Comparison of ENCODE assay signal across 6 cellular contexts in genomic region chr19:54137913-54138776, GRCh38. TPM values are rescaled to one million over a fixed set of nuclear protein-coding genes. Genes with fewer than 3 reads are reported as not detected.
DNase-seq lines count a peak whose midpoint lies in the region; ATAC-seq and TF ChIP-seq lines count a peak whose summit lies in the region.

No MANE protein-coding gene starts in this region.

- no peak for TF ChIP-seq POLR2A in esophagus squamous epithelium (IDR thresholded peaks at IDR 0.05)

- H3K27ac ChIP-seq in CD4-positive, alpha-beta T cell (ENCODE audit: low read depth, low read length) = peak overlapping the region; percentile 92
- H3K27ac ChIP-seq in SK-N-MC (peak overlapping the region; percentile 91), esophagus squamous epithelium (peak overlapping the region; percentile 94 to 96 (median 95))

- H3K4me3 Mint-ChIP-seq in CD4-positive, alpha-beta T cell = peak overlapping the region; percentile 92

- peaks cover 48% of the 10 kb centered on the region for H3K4me1 Mint-ChIP-seq in CD4-positive, alpha-beta T cell (ENCODE audit: low read depth)

- H3K27me3 Mint-ChIP-seq in CD4-positive, alpha-beta T cell = no peaks in the 10 kb centered on the region

- H3K27ac Mint-ChIP-seq in CD4-positive, alpha-beta T cell = peak overlapping the region; percentile 79

- peaks cover 34% of the 10 kb centered on the region; the same call in 1 of the 2 replicates for H3K36me3 ChIP-seq in SK-N-MC (ENCODE audit: insufficient read depth, low read length)
- peaks cover 2 to 39% (median 5%) of the 10 kb centered on the region in 3 donors for H3K36me3 ChIP-seq in esophagus squamous epithelium

- H3K4me3 ChIP-seq in SK-N-MC (peak overlapping the region; percentile 89), esophagus squamous epithelium (peak overlapping the region; percentile 88 to 100 (median 96))

- TF ChIP-seq CTCF in CD4-positive, alpha-beta T cell (IDR thresholded peaks at IDR 0.05) = no peak
- peak in 1 of 6 experiments; percentile 25 for TF ChIP-seq CTCF in esophagus squamous epithelium (IDR thresholded peaks at IDR 0.05)

- WGBS in esophagus squamous epithelium, 2 donors = 0% methylated on average over 4 to 5 of the region's 90 CpGs

- H3K27me3 ChIP-seq in CD4-positive, alpha-beta T cell (ENCODE audit: control insufficient read depth, insufficient read depth, low read length) = no peaks in the 10 kb centered on the region
- no peaks in the 10 kb centered on the region for H3K27me3 ChIP-seq in esophagus squamous epithelium

- DNase-seq in CD4-positive, alpha-beta T cell = peak in 3 of 10 experiments; percentile 25 to 44 (median 39)
- no peak for DNase-seq in SK-N-MC (ENCODE audit: low read depth, low spot score)
- DNase-seq in esophagus squamous epithelium (lab: John Stamatoyannopoulos, UW) = no peak
- peak; percentile 13 to 25 for DNase-seq in stimulated activated CD8-positive, alpha-beta memory T cell treated with anti-CD3 and anti-CD28 coated beads, Interleukin-15, amount 100 ng/mL, for 48 hours (ENCODE audit: low read depth in 2 of 2)
- DNase-seq in NCI-H2107 treated with DMSO at 0.1 percent for 48 hours (lab: John Stamatoyannopoulos, UW; ENCODE audit: unreplicated experiment) = no peak

- no peaks in the 10 kb centered on the region for H3K9me3 Mint-ChIP-seq in CD4-positive, alpha-beta T cell

- CTCF ChIA-PET in CD4-positive, alpha-beta T cell (lab: Charles Lee) = interaction anchor here (1.0 to 3.0 kb wide), 3 partner anchors 21 to 51 kb away, joined by 4 to 15 read pairs (median 5); partner anchors contain the start of genes LENG1 and MBOAT7

- no peak for ATAC-seq in CD4-positive, alpha-beta T cell (ENCODE audit: poor library complexity)
- ATAC-seq in GM18868 (IDR thresholded peaks at IDR 0.05; ENCODE audit: unreplicated experiment) = no peak

- H3K36me3 Mint-ChIP-seq in CD4-positive, alpha-beta T cell (ENCODE audit: low read depth) = peaks cover 32% of the 10 kb centered on the region

- peak overlapping the region; percentile 98 for H3K9ac ChIP-seq in SK-N-MC (ENCODE audit: insufficient read length)

- intact Hi-C loops in CD4-positive, alpha-beta T cell (cut with DNase I, micrococcal nuclease) = loop anchor here (1.0 to 5.0 kb wide), 4 partner anchors 21 to 52 kb away; partner anchors contain the start of genes LENG1 (in 1 of the 2), NDUFA3 (in 1 of the 2), OSCAR (in 1 of the 2) and PRPF31 (in 1 of the 2)
- intact Hi-C loops in esophagus squamous epithelium (cut with DNase I) = no loop called here

- no peaks in the 10 kb centered on the region for H3K9me3 ChIP-seq in CD4-positive, alpha-beta T cell (ENCODE audit: control insufficient read depth, low read length)
- H3K9me3 ChIP-seq in SK-N-MC (ENCODE audit: low read depth, low read length) (no peaks in the 10 kb centered on the region), esophagus squamous epithelium (no peaks in the 10 kb centered on the region)

- H3K4me1 ChIP-seq in esophagus squamous epithelium = peaks cover 30 to 67% (median 36%) of the 10 kb centered on the region in 3 donors

- POLR2A ChIA-PET in CD4-positive, alpha-beta T cell (lab: Charles Lee) = interaction anchor here (0.8 to 6.0 kb wide), 14 partner anchors 9 to 1516 kb away, joined by 3 to 151 read pairs (median 10); partner anchors contain the start of genes LENG1, LENG8, MBOAT7 and MYADM

RNA-seq across cellular contexts. Expression of gene CNOT3, which starts 0.6 kb away (rescaled TPM):
- total RNA-seq in CD4-positive, alpha-beta T cell = 10 to 100 TPM; 26.7 to 28.7 TPM
- 10 to 100 TPM; 18.0 to 27.9 (median 18.7) TPM for total RNA-seq in esophagus squamous epithelium

RNA-seq across cellular contexts. Expression of gene LENG1, which starts 21.4 kb away (rescaled TPM):
- 10 to 100 TPM; 14.4 to 16.0 TPM for total RNA-seq in CD4-positive, alpha-beta T cell
- 1 to 10 TPM; 1.7 to 4.7 (median 4.3) TPM for total RNA-seq in esophagus squamous epithelium

RNA-seq across cellular contexts. Expression of gene PRPF31, which starts 22.6 kb away (rescaled TPM):
- total RNA-seq in CD4-positive, alpha-beta T cell = 10 to 100 TPM; 52.9 to 55.9 TPM
- total RNA-seq in esophagus squamous epithelium = 10 to 100 TPM; 41.8 to 49.2 (median 43.2) TPM

RNA-seq across cellular contexts. Expression of gene TFPT, which starts 22.7 kb away (rescaled TPM):
- 10 to 100 TPM; 10.1 to 11.2 TPM for total RNA-seq in CD4-positive, alpha-beta T cell
- total RNA-seq in esophagus squamous epithelium = 1 to 10 TPM; 6.1 to 9.0 (median 7.4) TPM

RNA-seq across cellular contexts. Expression of gene TMC4, which starts 34.8 kb away (rescaled TPM):
- 1 to 10 TPM in 1 of 2 experiments, under 1 TPM in 1; 0.84 to 1.5 TPM for total RNA-seq in CD4-positive, alpha-beta T cell
- 10 to 100 TPM in 3 of 4 donors, 1 to 10 TPM in 1; 4.0 to 45.6 (median 17.5) TPM for total RNA-seq in esophagus squamous epithelium

Comparison
In these comparisons a context has a peak if more than half of its experiments do, and no peak if none do; other contexts are left out.
1. DNase-seq: peak in stimulated activated CD8-positive, alpha-beta memory T cell treated with anti-CD3 and anti-CD28 coated beads, Interleukin-15, amount 100 ng/mL, for 48 hours (2 of 2); none in SK-N-MC (single experiment), esophagus squamous epithelium (single experiment) and NCI-H2107 treated with DMSO at 0.1 percent for 48 hours (single experiment).
2. Peak in every context shown above with its lines, with median percentiles within 50 percentile points of each other: H3K27ac ChIP-seq.